In genomic region chr17:64498308-64499203, GRCh38 we compare ENCODE assay signal across 1 cellular context.
TF ChIP-seq lines count a peak whose summit lies in the region.

No MANE protein-coding gene starts in this region.

TF ChIP-seq in GM12878, 131 proteins besides CTCF, POLR2A, EP300 and RAD21:
- peak; percentile 75 for TF ChIP-seq POLR2AphosphoS2 (IDR thresholded peaks at IDR 0.05; ENCODE audit: low read depth, low read length)
- peak; percentile 34 for TF ChIP-seq SMAD5 (IDR thresholded peaks at IDR 0.05; ENCODE audit: low read depth)
- no peak for TF ChIP-seq DPF2 (IDR thresholded peaks at IDR 0.05)
- peak; percentile 69; the same call in 1 of the 2 replicates for TF ChIP-seq PML (IDR thresholded peaks at IDR 0.05; ENCODE audit: low read length)
- TF ChIP-seq BACH1 (IDR thresholded peaks at IDR 0.05; ENCODE audit: borderline replicate concordance): peak; percentile 67; the same call in 1 of the 2 replicates
- peak; percentile 83 for TF ChIP-seq POLR2AphosphoS5 (IDR thresholded peaks at IDR 0.05; ENCODE audit: low read length)
